Comparison of ENCODE assay signal across 17 cellular contexts in genomic region chr2:71215447-71215846, GRCh38. TPM values are rescaled to one million over a fixed set of nuclear protein-coding genes. Genes with fewer than 3 reads are reported as not detected.
A peak's percentile ranks its signal among the peaks of the same experiment; 100 is the strongest.
DNase-seq lines count a peak whose midpoint lies in the region; ATAC-seq and TF ChIP-seq lines count a peak whose summit lies in the region.
"Had no signal": no experiment of that assay in that cellular context is flagged by ENCODE, and none has a peak within 500 bp of the region (broad histone marks: within the 10 kb centered on the region; RNA-seq: fewer than 3 reads in every experiment).

No MANE protein-coding gene starts in this region.

- H3K27me3 Mint-ChIP-seq in mesothelial cell of epicardium (ENCODE audit: low read depth): no peaks in the 10 kb centered on the region

- ATAC-seq in HG02678 (IDR thresholded peaks at IDR 0.05; ENCODE audit: unreplicated experiment) (no peak), HG03460 (IDR thresholded peaks at IDR 0.05; ENCODE audit: unreplicated experiment) (no peak)

- H3K4me3 Mint-ChIP-seq in mesothelial cell of epicardium: no peak overlapping the region
- H3K4me3 Mint-ChIP-seq: CD8-positive, alpha-beta memory T cell; H9 had no signal

- intact Hi-C loops in vagina (cut with DNase I): no loop called here

- H3K4me1 ChIP-seq in vagina: no peaks in the 10 kb centered on the region
- H3K4me1 ChIP-seq: Caco-2 had no signal

- TF ChIP-seq CTCF in epithelial cell of esophagus (IDR thresholded peaks at IDR 0.05; ENCODE audit: insufficient read depth, low read depth, low read length, missing control alignments) (no peak), mesothelial cell of epicardium (IDR thresholded peaks at IDR 0.05; ENCODE audit: unreplicated experiment) (no peak), vagina (IDR thresholded peaks at IDR 0.05) (no peak)

- H3K9me3 Mint-ChIP-seq in mesothelial cell of epicardium: no peaks in the 10 kb centered on the region
- H3K9me3 Mint-ChIP-seq: CD8-positive, alpha-beta memory T cell; H9 had no signal

- H3K27ac Mint-ChIP-seq in mesothelial cell of epicardium: peak overlapping the region; percentile 58
- H3K27ac Mint-ChIP-seq: H9 had no signal

- peak; percentile 33 for DNase-seq in NCI-H82 (lab: John Stamatoyannopoulos, UW)
- no peak for DNase-seq in NCI-H82 treated with DMSO at 0.1 percent for 48 hours (lab: John Stamatoyannopoulos, UW; ENCODE audit: unreplicated experiment)
- DNase-seq in epithelial cell of esophagus (ENCODE audit: low read depth): peak; percentile 75
- no peak for DNase-seq in mesothelial cell of epicardium (ENCODE audit: low spot score in 2 of 2, unreplicated experiment in 2 of 2)
- no peak for DNase-seq in vagina (ENCODE audit: extremely low spot score in 2 of 2)
- DNase-seq in NCI-H1092 treated with DMSO at 0.1 percent for 48 hours (lab: John Stamatoyannopoulos, UW): no peak
- DNase-seq: Caco-2; CD8-positive, alpha-beta memory T cell; DMS53; GF-D8; GOT3; H9 had no signal

- peak overlapping the region; percentile 29 for H3K27ac ChIP-seq in vagina
- H3K27ac ChIP-seq: 22Rv1, BLaER1, HL-60 had no signal

- no peaks in the 10 kb centered on the region for H3K27me3 ChIP-seq in vagina
- H3K27me3 ChIP-seq: BLaER1 had no signal

- H3K4me3 ChIP-seq in epithelial cell of esophagus (ENCODE audit: low read length) (no peak overlapping the region), vagina (no peak overlapping the region)
- H3K4me3 ChIP-seq: BLaER1 had no signal

- no peak for TF ChIP-seq POLR2A in vagina (IDR thresholded peaks at IDR 0.05)

- no peaks in the 10 kb centered on the region for H3K36me3 Mint-ChIP-seq in mesothelial cell of epicardium
- H3K36me3 Mint-ChIP-seq: CD8-positive, alpha-beta memory T cell had no signal

- no peaks in the 10 kb centered on the region for H3K9me3 ChIP-seq in vagina
- H3K9me3 ChIP-seq: BLaER1, Caco-2 had no signal

- H3K36me3 ChIP-seq in vagina: no peaks in the 10 kb centered on the region
- H3K36me3 ChIP-seq: BLaER1 had no signal

- H3K4me1 Mint-ChIP-seq in mesothelial cell of epicardium: peaks cover 8% of the 10 kb centered on the region
- H3K4me1 Mint-ChIP-seq: CD8-positive, alpha-beta memory T cell; H9 had no signal

RNA-seq across cellular contexts. Expression of gene PAIP2B, which starts 11.5 kb away (rescaled TPM):
- total RNA-seq in mesothelial cell of epicardium (10.3 to 11.3 TPM (median 10.8 TPM) in 3 replicates), vagina (7.6 TPM)

Comparison
In these comparisons a context has a peak if more than half of its experiments do, and no peak if none do; other contexts are left out.
1. DNase-seq: peak in NCI-H82 (single experiment) and epithelial cell of esophagus (single experiment); none in NCI-H82 treated with DMSO at 0.1 percent for 48 hours (single experiment), mesothelial cell of epicardium (0 of 2), vagina (0 of 2) and NCI-H1092 treated with DMSO at 0.1 percent for 48 hours (single experiment).